In the genomic region with DNA sequence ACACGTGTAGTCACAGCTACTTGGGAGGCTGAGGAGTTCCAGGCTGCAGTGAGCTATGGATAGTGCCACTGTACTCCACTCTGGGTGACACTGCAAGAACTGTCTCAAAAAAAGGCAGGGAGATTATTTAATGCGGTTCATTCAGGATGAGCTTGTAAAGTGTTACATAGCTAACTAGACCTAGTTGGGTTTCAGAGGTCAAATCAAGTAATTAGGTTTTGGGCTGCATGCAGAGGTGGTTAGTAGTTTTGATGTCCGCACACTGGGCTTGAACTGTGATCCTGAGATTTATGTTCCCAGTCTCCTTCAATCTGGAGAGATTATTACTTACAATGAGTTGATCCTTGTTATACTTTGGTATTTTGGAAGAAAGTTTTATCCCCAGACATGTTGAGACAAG, we compare ENCODE assay signal across 1 cellular context.
TF ChIP-seq lines count a peak whose summit lies in the region.

No MANE protein-coding gene starts in this region.

TF ChIP-seq in GM23338, 12 proteins besides CTCF, POLR2A, EP300 and RAD21 (continued from another document):
- no peak for TF ChIP-seq NANOG (IDR thresholded peaks at IDR 0.05; ENCODE audit: borderline replicate concordance)
- TF ChIP-seq ZNF114 (CRISPR knock-in tag; IDR thresholded peaks at IDR 0.05), result no peak
